In genomic region chr12:130634866-130635265, GRCh38 we compare ENCODE assay signal across 22 cellular contexts.
A peak's percentile ranks its signal among the peaks of the same experiment; 100 is the strongest.
DNase-seq lines count a peak whose midpoint lies in the region; TF ChIP-seq lines count a peak whose summit lies in the region.
"Had no signal": no experiment of that assay in that cellular context is flagged by ENCODE, and none has a peak within 500 bp of the region (broad histone marks: within the 10 kb centered on the region; RNA-seq: fewer than 3 reads in every experiment).

No MANE protein-coding gene starts in this region.

- no peaks in the 10 kb centered on the region for H3K4me1 ChIP-seq in sigmoid colon
- no peaks in the 10 kb centered on the region for H3K4me1 ChIP-seq in CD4-positive, alpha-beta memory T cell (ENCODE audit: insufficient read depth, low read length)
- H3K4me1 ChIP-seq: tibial artery had no signal

- CTCF ChIA-PET in CD4-positive, alpha-beta memory T cell (lab: Charles Lee; ENCODE audit: partially characterized antibody): no interaction called here

- no peaks in the 10 kb centered on the region for H3K36me3 ChIP-seq in sigmoid colon
- no peaks in the 10 kb centered on the region for H3K36me3 ChIP-seq in CD4-positive, alpha-beta memory T cell (ENCODE audit: insufficient read depth, low read length)
- H3K36me3 ChIP-seq: cardiac muscle cell, tibial artery had no signal

- peaks cover 0 to 45% (median 6%) of the 10 kb centered on the region in 3 donors for H3K27me3 ChIP-seq in sigmoid colon
- H3K27me3 ChIP-seq in CD4-positive, alpha-beta memory T cell (ENCODE audit: insufficient read depth, low read length): no peaks in the 10 kb centered on the region

- no peak for TF ChIP-seq CTCF in sigmoid colon (IDR thresholded peaks at IDR 0.05)

- no peak overlapping the region for H3K4me3 ChIP-seq in sigmoid colon
- no peak overlapping the region for H3K4me3 ChIP-seq in CD4-positive, alpha-beta memory T cell (ENCODE audit: low read length in 2 of 2)
- H3K4me3 ChIP-seq: cardiac muscle cell, tibial artery had no signal

- no peak overlapping the region for H3K27ac Mint-ChIP-seq in CD4-positive, alpha-beta memory T cell
- H3K27ac Mint-ChIP-seq: activated B cell treated with CpG ODN at 0.5 μM for 24 hours; activated naive CD8-positive, alpha-beta T cell; activated T-helper 2 cell treated with anti-CD3 and anti-CD28 coated beads, Interferon-gamma antibody, Interleukin-2, Interleukin-4, amounts not matched to agents 10 μg/mL and 5 μg/mL and 100 μg/mL, durations not matched to agents 14 hours and 24 hours and 36 hours; IgD-negative memory B cell; stimulated activated naive CD8-positive, alpha-beta T cell treated with anti-CD3 and anti-CD28 coated beads, Interleukin-15, amount 100 ng/mL, for 72 hours had no signal

- H3K9me3 ChIP-seq in sigmoid colon: no peaks in the 10 kb centered on the region
- H3K9me3 ChIP-seq in CD4-positive, alpha-beta memory T cell (ENCODE audit: control insufficient read depth in 1 of 2, low read length in 2 of 2): no peaks in the 10 kb centered on the region
- H3K9me3 ChIP-seq: tibial artery had no signal

- intact Hi-C loops in sigmoid colon (cut with DNase I): no loop called here
- intact Hi-C loops in CD4-positive, alpha-beta memory T cell (cut with micrococcal nuclease): no loop called here

- H3K27me3 Mint-ChIP-seq in CD4-positive, alpha-beta memory T cell: peaks cover 4 to 9% of the 10 kb centered on the region in 2 donors
- H3K27me3 Mint-ChIP-seq: activated B cell treated with CpG ODN at 0.5 μM for 24 hours had no signal

- H3K9me3 Mint-ChIP-seq in CD4-positive, alpha-beta memory T cell: peaks cover 0 to 4% (median 0%) of the 10 kb centered on the region in 8 donors
- H3K9me3 Mint-ChIP-seq: activated B cell treated with CpG ODN at 0.5 μM for 24 hours; activated T-helper 2 cell treated with anti-CD3 and anti-CD28 coated beads, Interferon-gamma antibody, Interleukin-2, Interleukin-4, amounts not matched to agents 10 μg/mL and 5 μg/mL and 100 μg/mL, durations not matched to agents 14 hours and 24 hours and 36 hours; stimulated activated naive CD8-positive, alpha-beta T cell treated with anti-CD3 and anti-CD28 coated beads, Interleukin-15, amount 100 ng/mL, for 72 hours had no signal

- no peaks in the 10 kb centered on the region for H3K36me3 Mint-ChIP-seq in CD4-positive, alpha-beta memory T cell
- H3K36me3 Mint-ChIP-seq: activated naive CD8-positive, alpha-beta T cell; IgD-negative memory B cell had no signal

- no peak overlapping the region for H3K4me3 Mint-ChIP-seq in CD4-positive, alpha-beta memory T cell
- H3K4me3 Mint-ChIP-seq: activated B cell treated with CpG ODN at 0.5 μM for 24 hours; activated naive CD8-positive, alpha-beta T cell; IgD-negative memory B cell; stimulated activated naive CD8-positive, alpha-beta T cell treated with anti-CD3 and anti-CD28 coated beads, Interleukin-15, amount 100 ng/mL, for 72 hours had no signal

- TF ChIP-seq EP300 in sigmoid colon (IDR thresholded peaks at IDR 0.05): no peak

- 52 to 65% methylated on average over 4 of the region's 4 CpGs for WGBS in sigmoid colon, 2 donors

- H3K27ac ChIP-seq in sigmoid colon: no peak overlapping the region
- no peak overlapping the region for H3K27ac ChIP-seq in CD4-positive, alpha-beta memory T cell (ENCODE audit: low read depth, low read length)
- H3K27ac ChIP-seq: cardiac muscle cell, tibial artery had no signal

- no peak for TF ChIP-seq POLR2A in sigmoid colon (IDR thresholded peaks at IDR 0.05)

- DNase-seq in NCI-H1436 (lab: John Stamatoyannopoulos, UW): peak; percentile 34
- no peak for DNase-seq in NCI-H1436 treated with DMSO at 0.1 percent for 48 hours (lab: John Stamatoyannopoulos, UW)
- DNase-seq in NCI-H187 treated with DMSO at 0.1 percent for 48 hours (lab: John Stamatoyannopoulos, UW): peak; percentile 66
- peak; percentile 90 for DNase-seq in NCI-H748 (lab: John Stamatoyannopoulos, UW; ENCODE audit: unreplicated experiment)
- DNase-seq in sigmoid colon: peak; percentile 13
- no peak for DNase-seq in CD4-positive, alpha-beta memory T cell
- DNase-seq in cerebellar cortex (ENCODE audit: low spot score): no peak
- DNase-seq in dermis blood vessel endothelial cell: no peak
- DNase-seq: activated B cell treated with CpG ODN at 0.5 μM for 24 hours; activated CD4-positive, alpha-beta T cell treated with anti-CD3 and anti-CD28 coated beads, Interleukin-2, amount 50 U/mL, for 48 hours; AML-193; aorta; glutamatergic neuron; kidney; NCI-H1930; stimulated activated naive CD8-positive, alpha-beta T cell treated with anti-CD3 and anti-CD28 coated beads, Interleukin-15, amount 100 ng/mL, for 72 hours; T-helper 9 cell; tibial artery had no signal

- POLR2A ChIA-PET in CD4-positive, alpha-beta memory T cell (lab: Charles Lee; ENCODE audit: partially characterized antibody): no interaction called here

- H3K4me1 Mint-ChIP-seq in CD4-positive, alpha-beta memory T cell: no peaks in the 10 kb centered on the region
- H3K4me1 Mint-ChIP-seq: activated B cell treated with CpG ODN at 0.5 μM for 24 hours; IgD-negative memory B cell; stimulated activated naive CD8-positive, alpha-beta T cell treated with anti-CD3 and anti-CD28 coated beads, Interleukin-15, amount 100 ng/mL, for 72 hours had no signal

Comparison
In these comparisons a context has a peak if more than half of its experiments do, and no peak if none do; other contexts are left out.
1. DNase-seq: peak in NCI-H1436 (single experiment), NCI-H187 treated with DMSO at 0.1 percent for 48 hours (single experiment), NCI-H748 (single experiment) and sigmoid colon (single experiment); none in NCI-H1436 treated with DMSO at 0.1 percent for 48 hours (single experiment), CD4-positive, alpha-beta memory T cell (0 of 5), cerebellar cortex (single experiment) and dermis blood vessel endothelial cell (single experiment).